ENCODE assay signal across 19 cellular contexts in genomic region chr5:174319551-174319950, GRCh38.
DNase-seq lines count a peak whose midpoint lies in the region; ATAC-seq, FAIRE-seq and TF ChIP-seq lines count a peak whose summit lies in the region.
"Had no signal": no experiment of that assay in that cellular context is flagged by ENCODE, and none has a peak within 500 bp of the region (broad histone marks: within the 10 kb centered on the region; RNA-seq: fewer than 3 reads in every experiment).

No MANE protein-coding gene starts in this region.

- H3K9me3 ChIP-seq in upper lobe of right lung (no peaks in the 10 kb centered on the region), kidney (ENCODE audit: control insufficient read depth in 1 of 2, low read length in 2 of 2) (no peaks in the 10 kb centered on the region)
- H3K9me3 ChIP-seq: A549 had no signal

- peak; percentile 62 for DNase-seq in DMS53 (lab: John Stamatoyannopoulos, UW)
- no peak for DNase-seq in DMS53 treated with DMSO at 0.1 percent for 48 hours (lab: John Stamatoyannopoulos, UW; ENCODE audit: unreplicated experiment)
- DNase-seq in islet precursor cell: peak; percentile 24
- peak; percentile 48 for DNase-seq in posterior vena cava (ENCODE audit: low spot score)
- DNase-seq in upper lobe of right lung: peak; percentile 51
- no peak for DNase-seq in kidney
- DNase-seq in activated gamma-delta T cell (lab: John Stamatoyannopoulos, UW): no peak
- DNase-seq: AML-193; CD4-positive, alpha-beta memory T cell; DMS153; DND-41; H9 had no signal

- H3K4me3 ChIP-seq in upper lobe of right lung: no peak overlapping the region
- no peak overlapping the region for H3K4me3 ChIP-seq in kidney (ENCODE audit: low read length in 2 of 2)
- H3K4me3 ChIP-seq: A549 had no signal

- FAIRE-seq in kidney (lab: Jason Lieb, UNC): no peak
- FAIRE-seq: A549, G401.6, GM12891, GM19239, H1, HTR-8/SVneo had no signal

- intact Hi-C loops in posterior vena cava (cut with DNase I): no loop called here
- intact Hi-C loops in upper lobe of right lung (cut with DNase I): loop anchor here (10.0 kb wide), 1 partner anchor 275 kb away; the partner anchor contains the start of gene NSG2
- intact Hi-C loops in kidney (cut with DNase I): no loop called here

- H3K9ac ChIP-seq in kidney (ENCODE audit: low read length in 2 of 2): no peak overlapping the region

- H3K27me3 ChIP-seq in upper lobe of right lung: peaks cover 9% of the 10 kb centered on the region

- no peak for ATAC-seq in upper lobe of right lung
- ATAC-seq: A549 had no signal

- no peaks in the 10 kb centered on the region for H3K4me1 ChIP-seq in upper lobe of right lung
- no peaks in the 10 kb centered on the region for H3K4me1 ChIP-seq in kidney (ENCODE audit: control insufficient read depth in 1 of 2, insufficient read depth in 1 of 2, low read depth in 1 of 2, low read length in 2 of 2)

- no peaks in the 10 kb centered on the region for H3K36me3 ChIP-seq in upper lobe of right lung
- no peaks in the 10 kb centered on the region for H3K36me3 ChIP-seq in kidney (ENCODE audit: control insufficient read depth in 1 of 2, insufficient read depth in 2 of 2, low read length in 2 of 2)

- H3K27ac ChIP-seq in upper lobe of right lung (no peak overlapping the region), kidney (ENCODE audit: low read depth in 2 of 2, low read length in 2 of 2) (no peak overlapping the region)
- H3K27ac ChIP-seq: 22Rv1, A549 had no signal

- TF ChIP-seq CTCF in upper lobe of right lung (IDR thresholded peaks at IDR 0.05): no peak
- TF ChIP-seq CTCF in kidney (IDR thresholded peaks at IDR 0.05; ENCODE audit: borderline replicate concordance, extremely low read depth, insufficient read depth): no peak

Comparison
In these comparisons a context has a peak if more than half of its experiments do, and no peak if none do; other contexts are left out.
1. DNase-seq: peak in DMS53 (single experiment), islet precursor cell (single experiment), posterior vena cava (single experiment) and upper lobe of right lung (single experiment); none in DMS53 treated with DMSO at 0.1 percent for 48 hours (single experiment), kidney (single experiment) and activated gamma-delta T cell (single experiment).